In the genomic region with DNA sequence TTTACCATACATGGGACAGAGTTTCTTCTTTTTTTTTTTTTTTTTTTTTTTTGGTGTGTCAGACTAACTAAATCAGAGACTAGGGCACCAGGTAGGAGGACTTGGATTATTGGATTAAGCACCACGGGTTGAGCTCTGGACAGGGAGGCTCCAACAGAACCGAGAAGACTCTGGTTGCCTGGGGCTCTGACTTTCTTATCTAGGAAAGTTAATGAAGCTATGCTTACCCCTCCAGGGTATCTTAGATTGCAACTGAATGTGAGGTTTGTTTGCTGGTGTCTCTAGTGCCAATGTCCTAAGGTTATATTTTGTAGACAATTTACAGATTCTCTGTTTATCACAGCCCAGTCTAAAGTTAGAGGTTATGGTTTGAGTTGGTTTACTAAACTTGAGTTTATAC, we compare ENCODE assay signal across 14 cellular contexts. TPM values are rescaled to one million over a fixed set of nuclear protein-coding genes. Genes with fewer than 3 reads are reported as not detected.
DNase-seq lines count a peak whose midpoint lies in the region; ATAC-seq and TF ChIP-seq lines count a peak whose summit lies in the region.
"Had no signal": no experiment of that assay in that cellular context is flagged by ENCODE, and none has a peak within 500 bp of the region (broad histone marks: within the 10 kb centered on the region; RNA-seq: fewer than 3 reads in every experiment).

No MANE protein-coding gene starts in this region.

- H3K79me2 ChIP-seq in DOHH2 (ENCODE audit: control insufficient read depth, low read length): no peaks in the 10 kb centered on the region

- no peaks in the 10 kb centered on the region for H3K36me3 ChIP-seq in BLaER1 treated with 17β-estradiol and CSF1 and Interleukin-3, amounts not matched to agents 10 nM and 100 nM
- H3K36me3 ChIP-seq in DOHH2 (ENCODE audit: control insufficient read depth, low read length): no peaks in the 10 kb centered on the region
- no peaks in the 10 kb centered on the region for H3K36me3 ChIP-seq in gastrocnemius medialis
- H3K36me3 ChIP-seq: BE2C, HAP-1 had no signal

- H3K27ac ChIP-seq in BLaER1 treated with 17β-estradiol and CSF1 and Interleukin-3, amounts not matched to agents 10 nM and 100 nM: peak overlapping the region in 8 of 11 experiments; percentile 19 to 92 (median 84); a peak in 11 of 22 replicates
- no peak overlapping the region for H3K27ac ChIP-seq in DOHH2 (ENCODE audit: low read depth, low read length)
- peak overlapping the region in 3 of 4 donors; percentile 28 to 55 (median 41) for H3K27ac ChIP-seq in gastrocnemius medialis
- H3K27ac ChIP-seq: A549 had no signal

- intact Hi-C loops in gastrocnemius medialis (cut with DNase I; ENCODE audit: low total_unique reads): no loop called here

- peak overlapping the region in 10 of 11 experiments; percentile 55 to 97 (median 86); a peak in 17 of 22 replicates for H3K4me2 ChIP-seq in BLaER1 treated with 17β-estradiol and CSF1 and Interleukin-3, amounts not matched to agents 10 nM and 100 nM
- H3K4me2 ChIP-seq in DOHH2 (ENCODE audit: low read length): peak overlapping the region; percentile 15; the same call in 1 of the 2 replicates
- H3K4me2 ChIP-seq: A549 had no signal

- H3K9me3 Mint-ChIP-seq in endothelial cell (ENCODE audit: unreplicated experiment): no peaks in the 10 kb centered on the region

- in situ Hi-C loops in gastrocnemius medialis (cut with MboI; ENCODE audit: low sequenced_read_pairs in 4 of 4): no loop called here

- no peak overlapping the region for H3K4me3 ChIP-seq in BLaER1 treated with 17β-estradiol and CSF1 and Interleukin-3, amounts not matched to agents 10 nM and 100 nM
- no peak overlapping the region for H3K4me3 ChIP-seq in DOHH2 (ENCODE audit: low read length)
- no peak overlapping the region for H3K4me3 ChIP-seq in gastrocnemius medialis
- H3K4me3 ChIP-seq: A549, HAP-1 had no signal

- DNase-seq in endothelial cell (ENCODE audit: low spot score): no peak
- no peak for DNase-seq in gastrocnemius medialis
- DNase-seq in stimulated activated CD4-positive, alpha-beta T cell treated with anti-CD3 and anti-CD28 coated beads, Interleukin-4, amount 100 ng/mL, for 1 hour: no peak
- DNase-seq in COR-L47 (lab: John Stamatoyannopoulos, UW): no peak
- DNase-seq: BE2C; Calu3; CD8-positive, alpha-beta memory T cell; DMS 273 treated with DMSO at 0.1 percent for 48 hours had no signal

- peaks cover 0 to 15% (median 8%) of the 10 kb centered on the region in 11 experiments; a peak in 10 of 22 replicates for H3K9me3 ChIP-seq in BLaER1 treated with 17β-estradiol and CSF1 and Interleukin-3, amounts not matched to agents 10 nM and 100 nM (replicated peaks in 1 of 11)
- no peaks in the 10 kb centered on the region for H3K9me3 ChIP-seq in DOHH2 (ENCODE audit: control insufficient read depth, insufficient read depth, low read length)
- H3K9me3 ChIP-seq in gastrocnemius medialis: no peaks in the 10 kb centered on the region
- H3K9me3 ChIP-seq: A549, BE2C, HAP-1 had no signal

- peaks cover 5% of the 10 kb centered on the region for H3K27me3 Mint-ChIP-seq in endothelial cell (ENCODE audit: unreplicated experiment)
- H3K27me3 Mint-ChIP-seq: CD8-positive, alpha-beta memory T cell had no signal

- H4K20me1 ChIP-seq in BLaER1 treated with 17β-estradiol and CSF1 and Interleukin-3, amounts not matched to agents 10 nM and 100 nM: no peaks in the 10 kb centered on the region
- no peaks in the 10 kb centered on the region for H4K20me1 ChIP-seq in DOHH2 (ENCODE audit: control insufficient read depth, insufficient read depth, low read depth, low read length)

- H3K9me2 ChIP-seq in DOHH2 (replicated peaks; ENCODE audit: control insufficient read depth, low read length): no peaks in the 10 kb centered on the region

- H3K4me1 Mint-ChIP-seq in endothelial cell (ENCODE audit: unreplicated experiment): peaks cover 51% of the 10 kb centered on the region

- H3K36me3 Mint-ChIP-seq in endothelial cell (ENCODE audit: low read depth, unreplicated experiment): peaks cover 20% of the 10 kb centered on the region

- H3K27me3 ChIP-seq in BLaER1 treated with 17β-estradiol and CSF1 and Interleukin-3, amounts not matched to agents 10 nM and 100 nM: no peaks in the 10 kb centered on the region
- H3K27me3 ChIP-seq in DOHH2 (ENCODE audit: control insufficient read depth, low read length) (no peaks in the 10 kb centered on the region), gastrocnemius medialis (no peaks in the 10 kb centered on the region)
- H3K27me3 ChIP-seq: BE2C had no signal

- no peak for ATAC-seq in gastrocnemius medialis
- no peak for ATAC-seq in HG03442 (IDR thresholded peaks at IDR 0.05; ENCODE audit: unreplicated experiment)
- ATAC-seq: A549, HepG2 had no signal

- peaks cover 49% of the 10 kb centered on the region for H3F3A ChIP-seq in DOHH2 (ENCODE audit: control insufficient read depth, insufficient read depth)

- H3K27ac Mint-ChIP-seq in endothelial cell (ENCODE audit: unreplicated experiment): peak overlapping the region; percentile 70

- no peak for TF ChIP-seq POLR2A in gastrocnemius medialis (IDR thresholded peaks at IDR 0.05)

- H3K4me1 ChIP-seq in BLaER1 treated with 17β-estradiol and CSF1 and Interleukin-3, amounts not matched to agents 10 nM and 100 nM: peaks cover 42 to 94% (median 88%) of the 10 kb centered on the region in 10 experiments
- H3K4me1 ChIP-seq in DOHH2 (ENCODE audit: control insufficient read depth, low read length) (peaks cover 92% of the 10 kb centered on the region), gastrocnemius medialis (peaks cover 0 to 4% of the 10 kb centered on the region in 2 donors)
- H3K4me1 ChIP-seq: A549, BE2C, HAP-1 had no signal

- H3K9ac ChIP-seq in BLaER1 treated with 17β-estradiol and CSF1 and Interleukin-3, amounts not matched to agents 10 nM and 100 nM: no peak overlapping the region; a peak in 2 of 22 replicates

- TF ChIP-seq CTCF in DOHH2 (IDR thresholded peaks at IDR 0.05; ENCODE audit: low read depth, low read length, poor library complexity, severe bottlenecking): no peak
- no peak for TF ChIP-seq CTCF in endothelial cell (IDR thresholded peaks at IDR 0.05; ENCODE audit: unreplicated experiment)
- no peak for TF ChIP-seq CTCF in gastrocnemius medialis (IDR thresholded peaks at IDR 0.05 in 4 of 5, conservative IDR thresholded peaks at IDR 0.05 in 1 of 5)

- H3K4me3 Mint-ChIP-seq in endothelial cell (ENCODE audit: unreplicated experiment): no peak overlapping the region
- H3K4me3 Mint-ChIP-seq: CD8-positive, alpha-beta memory T cell had no signal

RNA-seq across cellular contexts. Expression of a gene that starts 18.1 kb away (rescaled TPM):
- 309 TPM for total RNA-seq in endothelial cell (ENCODE audit: unreplicated experiment)
- total RNA-seq in gastrocnemius medialis: 10 to 100 TPM; 16.8 to 24.9 (median 21.8) TPM

Comparison
In these comparisons a context has a peak if more than half of its experiments do, and no peak if none do; other contexts are left out.
1. RNA of a gene that starts 18.1 kb away (total RNA-seq): 309 TPM in endothelial cell (single experiment); 16.8 to 24.9 TPM in gastrocnemius medialis; every median in the first group is over 10 times any median in the second.